20 cellular contexts compared by ENCODE assay signal in the genomic region with DNA sequence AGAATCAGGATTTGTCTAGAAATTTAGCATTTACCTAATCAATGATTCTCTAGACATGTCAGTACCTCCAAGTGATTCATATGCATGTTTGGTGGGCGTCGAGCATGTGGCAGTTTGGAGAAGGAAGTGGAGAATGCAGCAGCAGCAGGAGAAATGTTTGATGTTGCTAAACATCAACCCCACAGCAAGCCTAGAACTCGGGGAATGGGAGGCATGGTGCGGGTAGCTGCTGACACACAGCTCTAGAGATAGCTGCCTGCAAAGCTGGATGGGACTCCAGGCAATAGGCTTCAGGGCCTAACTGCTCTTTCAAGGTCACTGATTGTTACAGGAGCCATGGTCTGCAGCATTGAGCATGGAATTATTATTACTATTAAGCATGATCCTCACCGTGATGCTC.
DNase-seq lines count a peak whose midpoint lies in the region; ATAC-seq lines count a peak whose summit lies in the region.
"Had no signal": no experiment of that assay in that cellular context is flagged by ENCODE, and none has a peak within 500 bp of the region (broad histone marks: within the 10 kb centered on the region; RNA-seq: fewer than 3 reads in every experiment).

No MANE protein-coding gene starts in this region.

- H3K36me3 ChIP-seq in BLaER1 treated with 17β-estradiol and CSF1 and Interleukin-3, amounts not matched to agents 10 nM and 100 nM = peaks cover 0 to 98% (median 7%) of the 10 kb centered on the region in 11 experiments; a peak in 11 of 22 replicates

- H3K27me3 ChIP-seq in BLaER1 treated with 17β-estradiol and CSF1 and Interleukin-3, amounts not matched to agents 10 nM and 100 nM = no peaks in the 10 kb centered on the region

- no peak overlapping the region for H3K4me3 ChIP-seq in BLaER1 treated with 17β-estradiol and CSF1 and Interleukin-3, amounts not matched to agents 10 nM and 100 nM
- H3K4me3 ChIP-seq: A549 had no signal

- H3K4me3 Mint-ChIP-seq in activated T-cell treated with anti-CD3 and anti-CD28 coated beads, Interleukin-2, amount 50 U/mL, for 24 hours = no peak overlapping the region
- no peak overlapping the region for H3K4me3 Mint-ChIP-seq in activated T-helper 1 cell treated with anti-CD3 and anti-CD28 coated beads, Interleukin-12 subunit alpha, Interleukin-12 subunit beta, Interleukin-2, Interleukin-4 antibody, amounts not matched to agents 30 ng/mL and 10 ng/mL and 1 ng/mL, durations not matched to agents 14 hours and 24 hours and 36 hours
- H3K4me3 Mint-ChIP-seq in naive thymus-derived CD8-positive, alpha-beta T cell = no peak overlapping the region

- no peak for ATAC-seq in naive thymus-derived CD8-positive, alpha-beta T cell
- no peak for ATAC-seq in HG03460 (IDR thresholded peaks at IDR 0.05; ENCODE audit: unreplicated experiment)
- ATAC-seq: A549, HepG2 had no signal

- peak overlapping the region in 8 of 11 experiments; percentile 57 to 82 (median 64); a peak in 11 of 22 replicates for H3K4me2 ChIP-seq in BLaER1 treated with 17β-estradiol and CSF1 and Interleukin-3, amounts not matched to agents 10 nM and 100 nM
- H3K4me2 ChIP-seq: A549, KMS-11 had no signal

- peak overlapping the region; percentile 89 for H3K27ac Mint-ChIP-seq in activated T-cell treated with anti-CD3 and anti-CD28 coated beads, Interleukin-2, amount 50 U/mL, for 24 hours
- H3K27ac Mint-ChIP-seq in activated T-helper 1 cell treated with anti-CD3 and anti-CD28 coated beads, Interleukin-12 subunit alpha, Interleukin-12 subunit beta, Interleukin-2, Interleukin-4 antibody, amounts not matched to agents 30 ng/mL and 10 ng/mL and 1 ng/mL, durations not matched to agents 14 hours and 24 hours and 36 hours = peak overlapping the region; percentile 54
- H3K27ac Mint-ChIP-seq in naive thymus-derived CD8-positive, alpha-beta T cell = peak overlapping the region in 9 of 10 donors; percentile 34 to 93 (median 89)

- H3K9ac ChIP-seq in BLaER1 treated with 17β-estradiol and CSF1 and Interleukin-3, amounts not matched to agents 10 nM and 100 nM = no peak overlapping the region
- H3K9ac ChIP-seq: KMS-11 had no signal

- no peaks in the 10 kb centered on the region for H3K27me3 Mint-ChIP-seq in activated T-cell treated with anti-CD3 and anti-CD28 coated beads, Interleukin-2, amount 50 U/mL, for 24 hours
- no peaks in the 10 kb centered on the region for H3K27me3 Mint-ChIP-seq in activated T-helper 1 cell treated with anti-CD3 and anti-CD28 coated beads, Interleukin-12 subunit alpha, Interleukin-12 subunit beta, Interleukin-2, Interleukin-4 antibody, amounts not matched to agents 30 ng/mL and 10 ng/mL and 1 ng/mL, durations not matched to agents 14 hours and 24 hours and 36 hours (ENCODE audit: insufficient read depth)
- H3K27me3 Mint-ChIP-seq in naive thymus-derived CD8-positive, alpha-beta T cell = no peaks in the 10 kb centered on the region

- no peaks in the 10 kb centered on the region for H3K9me3 Mint-ChIP-seq in activated T-cell treated with anti-CD3 and anti-CD28 coated beads, Interleukin-2, amount 50 U/mL, for 24 hours
- no peaks in the 10 kb centered on the region for H3K9me3 Mint-ChIP-seq in activated T-helper 1 cell treated with anti-CD3 and anti-CD28 coated beads, Interleukin-12 subunit alpha, Interleukin-12 subunit beta, Interleukin-2, Interleukin-4 antibody, amounts not matched to agents 30 ng/mL and 10 ng/mL and 1 ng/mL, durations not matched to agents 14 hours and 24 hours and 36 hours
- no peaks in the 10 kb centered on the region for H3K9me3 Mint-ChIP-seq in naive thymus-derived CD8-positive, alpha-beta T cell

- H3K4me1 ChIP-seq in BLaER1 treated with 17β-estradiol and CSF1 and Interleukin-3, amounts not matched to agents 10 nM and 100 nM = peaks cover 12 to 76% (median 61%) of the 10 kb centered on the region in 10 experiments
- H3K4me1 ChIP-seq: A549 had no signal

- peaks cover 89% of the 10 kb centered on the region for H3K36me3 Mint-ChIP-seq in activated T-cell treated with anti-CD3 and anti-CD28 coated beads, Interleukin-2, amount 50 U/mL, for 24 hours (ENCODE audit: low read depth)
- H3K36me3 Mint-ChIP-seq in activated T-helper 1 cell treated with anti-CD3 and anti-CD28 coated beads, Interleukin-12 subunit alpha, Interleukin-12 subunit beta, Interleukin-2, Interleukin-4 antibody, amounts not matched to agents 30 ng/mL and 10 ng/mL and 1 ng/mL, durations not matched to agents 14 hours and 24 hours and 36 hours (ENCODE audit: low read depth) = peaks cover 38% of the 10 kb centered on the region
- peaks cover 0 to 92% (median 10%) of the 10 kb centered on the region in 3 donors for H3K36me3 Mint-ChIP-seq in naive thymus-derived CD8-positive, alpha-beta T cell

- no peak for DNase-seq in activated T-cell treated with anti-CD3 and anti-CD28 coated beads, Interleukin-2, amount 50 U/mL, for 24 hours
- no peak for DNase-seq in activated T-cell treated with anti-CD3 and anti-CD28 coated beads for 4 hours
- no peak for DNase-seq in activated T-helper 1 cell treated with anti-CD3 and anti-CD28 coated beads, Interleukin-12 subunit alpha, Interleukin-12 subunit beta, Interleukin-2, Interleukin-4 antibody, amounts not matched to agents 30 ng/mL and 10 ng/mL and 1 ng/mL, durations not matched to agents 14 hours and 24 hours and 36 hours (ENCODE audit: low spot score)
- no peak for DNase-seq in naive thymus-derived CD8-positive, alpha-beta T cell
- DNase-seq in KG1 (lab: John Stamatoyannopoulos, UW) = no peak
- no peak for DNase-seq in NCI-H526 (lab: John Stamatoyannopoulos, UW)
- DNase-seq: C1 segment of cervical spinal cord, COR-L47, MV-4-11, NCI-H1417 treated with DMSO at 0.1 percent for 48 hours, NCI-H187 treated with DMSO at 0.1 percent for 48 hours, NCI-H2227 treated with DMSO at 0.1 percent for 48 hours, NCI-H510A treated with DMSO at 0.1 percent for 48 hours, RPMI8226, SHP77 treated with DMSO at 0.1 percent for 48 hours had no signal

- H3K27ac ChIP-seq in BLaER1 treated with 17β-estradiol and CSF1 and Interleukin-3, amounts not matched to agents 10 nM and 100 nM = no peak overlapping the region
- H3K27ac ChIP-seq: A549, KMS-11 had no signal

- intact Hi-C loops in activated T-helper 1 cell treated with anti-CD3 and anti-CD28 coated beads, Interleukin-12 subunit alpha, Interleukin-12 subunit beta, Interleukin-2, Interleukin-4 antibody, amounts not matched to agents 30 ng/mL and 10 ng/mL and 1 ng/mL, durations not matched to agents 14 hours and 24 hours and 36 hours (cut with micrococcal nuclease) = no loop called here

- POLR2A ChIA-PET in naive thymus-derived CD8-positive, alpha-beta T cell (lab: Charles Lee) = interaction anchor here (0.6 to 1.0 kb wide), 2 partner anchors 22 to 130 kb away, joined by 3 to 4 read pairs; no protein-coding TSS in a partner anchor

- H3K4me1 Mint-ChIP-seq in activated T-cell treated with anti-CD3 and anti-CD28 coated beads, Interleukin-2, amount 50 U/mL, for 24 hours (ENCODE audit: low read depth) = peaks cover 48% of the 10 kb centered on the region
- peaks cover 29% of the 10 kb centered on the region for H3K4me1 Mint-ChIP-seq in activated T-helper 1 cell treated with anti-CD3 and anti-CD28 coated beads, Interleukin-12 subunit alpha, Interleukin-12 subunit beta, Interleukin-2, Interleukin-4 antibody, amounts not matched to agents 30 ng/mL and 10 ng/mL and 1 ng/mL, durations not matched to agents 14 hours and 24 hours and 36 hours (ENCODE audit: low read depth)
- H3K4me1 Mint-ChIP-seq in naive thymus-derived CD8-positive, alpha-beta T cell = peaks cover 33 to 73% (median 61%) of the 10 kb centered on the region in 4 donors

- peaks cover 0 to 25% (median 0%) of the 10 kb centered on the region in 11 experiments; a peak in 7 of 22 replicates for H4K20me1 ChIP-seq in BLaER1 treated with 17β-estradiol and CSF1 and Interleukin-3, amounts not matched to agents 10 nM and 100 nM

- H3K9me3 ChIP-seq in BLaER1 treated with 17β-estradiol and CSF1 and Interleukin-3, amounts not matched to agents 10 nM and 100 nM (replicated peaks in 1 of 11) = no peaks in the 10 kb centered on the region
- H3K9me3 ChIP-seq: A549 had no signal
